ENCODE assay signal across 8 cellular contexts in genomic region chr15:31280037-31280830, GRCh38. TPM values are rescaled to one million over a fixed set of nuclear protein-coding genes. Genes with fewer than 3 reads are reported as not detected.
DNase-seq lines count a peak whose midpoint lies in the region; TF ChIP-seq lines count a peak whose summit lies in the region.

No MANE protein-coding gene starts in this region.

- peak; percentile 85 for DNase-seq in COR-L47 (lab: John Stamatoyannopoulos, UW)
- DNase-seq in NCI-H2107 (lab: John Stamatoyannopoulos, UW): peak; percentile 57
- peak; percentile 68 for DNase-seq in coronary artery (ENCODE audit: low spot score)
- DNase-seq in neural progenitor cell (ENCODE audit: low spot score): no peak
- no peak for DNase-seq in cerebellar cortex (ENCODE audit: low spot score)
- no peak for DNase-seq in smooth muscle cell (lab: John Stamatoyannopoulos, UW; ENCODE audit: unreplicated experiment)
- DNase-seq in NOMO-1 treated with dmso at 0.1 percent for 144 hours (lab: John Stamatoyannopoulos, UW; ENCODE audit: unreplicated experiment): no peak
- DNase-seq in kidney tubule cell (ENCODE audit: low spot score): no peak

- TF ChIP-seq CTCF in coronary artery (IDR thresholded peaks at IDR 0.05): no peak
- TF ChIP-seq CTCF in neural progenitor cell (IDR thresholded peaks at IDR 0.05): no peak
- no peak for TF ChIP-seq CTCF in smooth muscle cell (IDR thresholded peaks at IDR 0.05; ENCODE audit: borderline replicate concordance, insufficient read depth, poor library complexity, severe bottlenecking)

- peak overlapping the region; percentile 34 for H2AFZ ChIP-seq in neural progenitor cell (replicated peaks)
- H2AFZ ChIP-seq in smooth muscle cell (ENCODE audit: low read depth): no peak overlapping the region

- H3K4me3 ChIP-seq in coronary artery (no peak overlapping the region), neural progenitor cell (no peak overlapping the region), smooth muscle cell (no peak overlapping the region)

- WGBS in smooth muscle cell (ENCODE audit: low lambda C conversion rate): 90% methylated on average over 16 of the region's 16 CpGs

- H3F3A ChIP-seq in neural progenitor cell (ENCODE audit: low read depth) (no peaks in the 10 kb centered on the region), smooth muscle cell (ENCODE audit: low read depth) (no peaks in the 10 kb centered on the region)

- H3K27ac ChIP-seq in coronary artery: no peak overlapping the region
- no peak overlapping the region for H3K27ac ChIP-seq in neural progenitor cell
- H3K27ac ChIP-seq in smooth muscle cell (ENCODE audit: low read depth): no peak overlapping the region

- H3K79me2 ChIP-seq in neural progenitor cell (ENCODE audit: low read depth): no peaks in the 10 kb centered on the region
- H3K79me2 ChIP-seq in smooth muscle cell (ENCODE audit: low read depth): no peaks in the 10 kb centered on the region

- H3K27me3 Mint-ChIP-seq in neural progenitor cell (ENCODE audit: insufficient read depth, low read depth): peaks cover 6% of the 10 kb centered on the region

- peaks cover 8% of the 10 kb centered on the region for H3K4me1 ChIP-seq in neural progenitor cell
- H3K4me1 ChIP-seq in smooth muscle cell (ENCODE audit: low read depth): no peaks in the 10 kb centered on the region

- H3K9ac ChIP-seq in neural progenitor cell (no peak overlapping the region), smooth muscle cell (ENCODE audit: low read depth) (no peak overlapping the region)

- no peaks in the 10 kb centered on the region for H4K20me1 ChIP-seq in neural progenitor cell (ENCODE audit: low read depth)
- H4K20me1 ChIP-seq in smooth muscle cell (ENCODE audit: low read depth): no peaks in the 10 kb centered on the region

- H3K4me3 Mint-ChIP-seq in neural progenitor cell: peak overlapping the region; percentile 18

- H3K27me3 ChIP-seq in neural progenitor cell (no peaks in the 10 kb centered on the region), smooth muscle cell (ENCODE audit: low read depth) (no peaks in the 10 kb centered on the region)

- no peaks in the 10 kb centered on the region for H3K36me3 Mint-ChIP-seq in neural progenitor cell

- H3K9me3 ChIP-seq in neural progenitor cell (ENCODE audit: low read depth) (no peaks in the 10 kb centered on the region), smooth muscle cell (replicated peaks; ENCODE audit: low read depth) (no peaks in the 10 kb centered on the region)

- H3K4me2 ChIP-seq in neural progenitor cell: no peak overlapping the region
- H3K4me2 ChIP-seq in smooth muscle cell: no peak overlapping the region

- H3K27ac Mint-ChIP-seq in neural progenitor cell: peak overlapping the region; percentile 60

- H3K9me3 Mint-ChIP-seq in neural progenitor cell: no peaks in the 10 kb centered on the region

- H3K36me3 ChIP-seq in neural progenitor cell (no peaks in the 10 kb centered on the region), smooth muscle cell (ENCODE audit: low read depth) (no peaks in the 10 kb centered on the region)

- H3K4me1 Mint-ChIP-seq in neural progenitor cell: peaks cover 29% of the 10 kb centered on the region

RNA-seq across cellular contexts. Expression of gene KLF13, which starts 46.4 kb away (rescaled TPM):
- 11.9 and 25.1 TPM in 2 replicates for total RNA-seq in neural progenitor cell (ENCODE audit: low replicate concordance)
- 74.2 and 77.4 TPM in 2 replicates for total RNA-seq in smooth muscle cell
- 42.1 and 58.0 TPM in 2 replicates for polyA plus RNA-seq in smooth muscle cell

Comparison
In these comparisons a context has a peak if more than half of its experiments do, and no peak if none do; other contexts are left out.
1. DNase-seq: peak in COR-L47 (single experiment), NCI-H2107 (single experiment) and coronary artery (single experiment); none in neural progenitor cell (single experiment), cerebellar cortex (single experiment), smooth muscle cell (single experiment), NOMO-1 treated with dmso at 0.1 percent for 144 hours (single experiment) and kidney tubule cell (single experiment).